Comparison of ENCODE assay signal across 8 cellular contexts in genomic region chr4:28767-29542, GRCh38. TPM values are rescaled to one million over a fixed set of nuclear protein-coding genes. Genes with fewer than 3 reads are reported as not detected.
DNase-seq lines count a peak whose midpoint lies in the region; ATAC-seq and TF ChIP-seq lines count a peak whose summit lies in the region.
"Not testable (repeated sequence)": the region's sequence is repeated elsewhere in the genome, so short reads cannot be mapped to it uniquely, and the experiment has no call there.

No MANE protein-coding gene starts in this region.

- 54% methylated on average over 1 of the region's 3 CpGs for WGBS in liver
- 28 to 43% (median 35%) methylated on average over 1 of the region's 3 CpGs for WGBS in spleen, 5 donors
- 20 to 34% methylated on average over 1 of the region's 3 CpGs for WGBS in transverse colon (ENCODE audit: low coverage in 1 of 2), 2 donors

- H3K27me3 Mint-ChIP-seq in activated CD4-positive, alpha-beta T cell treated with anti-CD3 and anti-CD28 coated beads for 36 hours; central memory CD8-positive, alpha-beta T cell: not testable (repeated sequence)

- H3K36me3 ChIP-seq in liver (ENCODE audit: control insufficient read depth in 4 of 4, insufficient read depth in 3 of 4, low read depth in 1 of 4, low read length in 3 of 4); spleen; transverse colon: not testable (repeated sequence)

- H3K4me3 Mint-ChIP-seq in activated CD4-positive, alpha-beta T cell treated with anti-CD3 and anti-CD28 coated beads for 36 hours; central memory CD8-positive, alpha-beta T cell: not testable (repeated sequence)

- H3K4me1 ChIP-seq in liver (ENCODE audit: control insufficient read depth in 4 of 4, insufficient read depth in 4 of 4, low read length in 3 of 4); spleen; transverse colon: not testable (repeated sequence)

- H3K27ac Mint-ChIP-seq in activated CD4-positive, alpha-beta T cell treated with anti-CD3 and anti-CD28 coated beads for 36 hours; central memory CD8-positive, alpha-beta T cell (ENCODE audit: low read depth): not testable (repeated sequence)

- not testable (repeated sequence) for H3K9me3 ChIP-seq in liver (ENCODE audit: control insufficient read depth in 4 of 4, low read length in 3 of 4); spleen; transverse colon

- peak; percentile 13 for TF ChIP-seq CTCF in GM13977 (IDR thresholded peaks at IDR 0.05; ENCODE audit: extremely low read depth, insufficient read depth, missing control alignments)
- peak; percentile 1 for TF ChIP-seq CTCF in liver (IDR thresholded peaks at IDR 0.05; ENCODE audit: low read depth, low read length, missing input control)
- TF ChIP-seq CTCF in spleen (IDR thresholded peaks at IDR 0.05 in 8 of 11, conservative IDR thresholded peaks at IDR 0.05 in 3 of 11): peak in 2 of 11 experiments; percentile 7 to 9
- TF ChIP-seq CTCF in transverse colon (IDR thresholded peaks at IDR 0.05): peak in 2 of 5 experiments; percentile 3 to 12

- H3K9me3 Mint-ChIP-seq in activated CD4-positive, alpha-beta T cell treated with anti-CD3 and anti-CD28 coated beads for 36 hours (ENCODE audit: low read depth); central memory CD8-positive, alpha-beta T cell: not testable (repeated sequence)

- H3K27ac ChIP-seq in liver (ENCODE audit: low read depth in 1 of 2, low read length in 2 of 2); spleen; transverse colon: not testable (repeated sequence)

- DNase-seq in GM13977 (ENCODE audit: low spot score); central memory CD8-positive, alpha-beta T cell (ENCODE audit: low spot score in 2 of 2): not testable (repeated sequence)
- peak; percentile 62 for DNase-seq in activated CD4-positive, alpha-beta T cell treated with anti-CD3 and anti-CD28 coated beads for 36 hours
- DNase-seq in activated T-cell treated with anti-CD3 and anti-CD28 coated beads, Interleukin-2, amount 50 U/mL, for 48 hours: peak; percentile 25 to 33
- DNase-seq in spleen: peak; percentile 77
- peak; percentile 50 for DNase-seq in transverse colon

- in situ Hi-C loops in GM13977 (cut with MboI; ENCODE audit: low pct_unique_long_range_greater_than_20kb, low sequenced_read_pairs, unreplicated experiment); transverse colon (cut with MboI; ENCODE audit: low pct_ligation_motif_present in 1 of 4, low pct_unique_long_range_greater_than_20kb in 1 of 4, low sequenced_read_pairs in 3 of 4): not testable (repeated sequence)

- peak; percentile 52 for ATAC-seq in HG03354 (IDR thresholded peaks at IDR 0.05; ENCODE audit: poor library complexity, severe bottlenecking, unreplicated experiment)
- peak; percentile 68 for ATAC-seq in activated CD4-positive, alpha-beta T cell treated with anti-CD3 and anti-CD28 coated beads for 36 hours
- peak; percentile 96 for ATAC-seq in central memory CD8-positive, alpha-beta T cell (replicated peaks; ENCODE audit: extremely low read depth, poor library complexity, severe bottlenecking)

- intact Hi-C loops in activated CD4-positive, alpha-beta T cell treated with anti-CD3 and anti-CD28 coated beads for 36 hours (cut with DNase I, micrococcal nuclease); spleen (cut with DNase I; ENCODE audit: low total_unique reads); transverse colon (cut with DNase I; ENCODE audit: low total_unique reads): not testable (repeated sequence)

- H3K4me1 Mint-ChIP-seq in activated CD4-positive, alpha-beta T cell treated with anti-CD3 and anti-CD28 coated beads for 36 hours; central memory CD8-positive, alpha-beta T cell: not testable (repeated sequence)

- not testable (repeated sequence) for TF ChIP-seq POLR2A in spleen (IDR thresholded peaks at IDR 0.05); transverse colon (IDR thresholded peaks at IDR 0.05)

- not testable (repeated sequence) for H3K27me3 ChIP-seq in liver (ENCODE audit: control insufficient read depth in 4 of 4, insufficient read depth in 4 of 4, low read length in 3 of 4); spleen (replicated peaks in 1 of 7); transverse colon

- not testable (repeated sequence) for H3K4me3 ChIP-seq in liver (ENCODE audit: low read depth in 1 of 3, low read length in 3 of 3); spleen; transverse colon

- peak; percentile 5 to 21 for TF ChIP-seq RAD21 in liver (IDR thresholded peaks at IDR 0.05)

- not testable (repeated sequence) for H3K36me3 Mint-ChIP-seq in activated CD4-positive, alpha-beta T cell treated with anti-CD3 and anti-CD28 coated beads for 36 hours (ENCODE audit: low read depth); central memory CD8-positive, alpha-beta T cell (ENCODE audit: insufficient read depth)

- TF ChIP-seq EP300 in transverse colon (IDR thresholded peaks at IDR 0.05; ENCODE audit: low read depth): not testable (repeated sequence)

- H3K9ac ChIP-seq in liver (ENCODE audit: low read depth in 1 of 2, low read length in 2 of 2): not testable (repeated sequence)

- POLR2A ChIA-PET in activated CD4-positive, alpha-beta T cell treated with anti-CD3 and anti-CD28 coated beads for 36 hours (lab: Charles Lee): not testable (repeated sequence)

- CTCF ChIA-PET in activated CD4-positive, alpha-beta T cell treated with anti-CD3 and anti-CD28 coated beads for 36 hours (lab: Charles Lee): interaction anchor here (0.6 to 1.5 kb wide), 3 partner anchors 14 to 214 kb away, joined by 3 to 9 read pairs (median 6); no protein-coding TSS in a partner anchor

RNA-seq across cellular contexts. Expression of gene ZNF595, which starts 24.2 kb away (rescaled TPM):
- 10 to 100 TPM; 17.1 to 24.6 TPM for total RNA-seq in activated CD4-positive, alpha-beta T cell treated with anti-CD3 and anti-CD28 coated beads for 36 hours
- total RNA-seq in liver (1 to 10 TPM; 7.8 to 9.9 TPM), spleen (10 to 100 TPM; 19.2 to 55.9 (median 35.0) TPM), transverse colon (10 to 100 TPM in 3 of 4 donors, 1 to 10 TPM in 1; 7.2 to 23.3 (median 12.6) TPM)
- polyA plus RNA-seq in liver (1 to 10 TPM; 2.1 to 3.8 TPM), spleen (1 to 10 TPM; 2.9 to 5.0 (median 3.0) TPM)
